In the genomic region with DNA sequence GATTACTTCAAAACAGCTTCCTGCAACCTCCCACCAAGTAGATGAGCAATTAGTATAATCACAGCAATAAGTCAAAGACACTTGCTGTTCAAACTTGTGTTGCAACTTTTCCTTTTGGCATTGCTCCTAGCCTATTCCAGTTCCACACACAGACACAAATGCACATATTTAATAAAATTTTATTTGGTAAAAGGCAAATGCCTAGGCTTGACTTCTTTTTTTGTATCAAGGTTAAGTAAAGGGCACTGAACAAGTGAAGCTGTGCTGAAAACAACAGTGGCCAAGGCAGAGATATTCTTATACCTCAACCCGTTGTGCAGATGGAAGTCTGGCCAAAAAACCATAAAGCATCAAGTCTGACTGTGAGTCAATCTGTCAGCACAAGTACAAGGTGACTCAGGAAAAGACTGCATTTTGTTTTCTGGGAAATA, we compare ENCODE assay signal across 14 cellular contexts.
A peak's percentile ranks its signal among the peaks of the same experiment; 100 is the strongest.
DNase-seq lines count a peak whose midpoint lies in the region; ATAC-seq, FAIRE-seq and TF ChIP-seq lines count a peak whose summit lies in the region.
"Had no signal": no experiment of that assay in that cellular context is flagged by ENCODE, and none has a peak within 500 bp of the region (broad histone marks: within the 10 kb centered on the region; RNA-seq: fewer than 3 reads in every experiment).

No MANE protein-coding gene starts in this region.

- WGBS in K562 (ENCODE audit: insufficient coverage, low coverage, missing lambda C conversion rate) = 0% methylated on average over 1 of the region's 1 CpG

- H3K4me1 ChIP-seq in K562 (replicated peaks in 1 of 2; ENCODE audit: control insufficient read depth in 2 of 2, insufficient read depth in 2 of 2, low read length in 2 of 2) (no peaks in the 10 kb centered on the region), osteoblast (ENCODE audit: insufficient read depth, low read length) (peaks cover 22% of the 10 kb centered on the region)

- DNase-seq in AG10803 (ENCODE audit: low read depth) = peak; percentile 90
- DNase-seq in LHCN-M2 (ENCODE audit: low read depth) = peak; percentile 56
- DNase-seq in K562 (ENCODE audit: extremely low read depth in 1 of 4, low spot score in 3 of 4) = peak in 1 of 4 experiments; percentile 8
- DNase-seq in kidney tubule cell (ENCODE audit: low spot score) = peak; percentile 30
- no peak for DNase-seq in H7
- no peak for DNase-seq in stimulated activated CD4-positive, alpha-beta T cell treated with anti-CD3 and anti-CD28 coated beads, Interleukin-4, amount 100 ng/mL, for 4 hours
- no peak for DNase-seq in osteoblast (ENCODE audit: insufficient read length, low spot score, missing footprints)
- DNase-seq: activated naive CD4-positive, alpha-beta T cell treated with anti-CD3 and anti-CD28 coated beads for 36 hours; lower lobe of right lung; NCI-H2029 treated with DMSO at 0.1 percent for 48 hours; T-helper 17 cell had no signal

- H3K36me3 ChIP-seq in K562 (ENCODE audit: control insufficient read depth, insufficient read depth, low read length) = no peaks in the 10 kb centered on the region
- no peaks in the 10 kb centered on the region for H3K36me3 ChIP-seq in H7 (replicated peaks; ENCODE audit: control insufficient read depth, insufficient read depth, low read length)
- H3K36me3 ChIP-seq in osteoblast (ENCODE audit: insufficient read depth, low read length) = no peaks in the 10 kb centered on the region
- H3K36me3 ChIP-seq: lower lobe of right lung, neutrophil had no signal

- intact Hi-C loops in K562 (cut with micrococcal nuclease) = no loop called here

- no peak for TF ChIP-seq RAD21 in K562 (CRISPR knock-in tag; conservative IDR thresholded peaks at IDR 0.05 in 1 of 2, IDR thresholded peaks at IDR 0.05 in 1 of 2)

- H3K27ac ChIP-seq in K562 (ENCODE audit: extremely low read depth, low read depth, low read length) (no peak overlapping the region), osteoblast (ENCODE audit: low read depth, low read length) (no peak overlapping the region)
- H3K27ac ChIP-seq: KMS-11, lower lobe of right lung, neutrophil had no signal

- no peaks in the 10 kb centered on the region for H3K79me2 ChIP-seq in K562 (ENCODE audit: control insufficient read depth, insufficient read depth, low read length)
- no peaks in the 10 kb centered on the region for H3K79me2 ChIP-seq in osteoblast (ENCODE audit: insufficient read depth, low read length)

- no peak overlapping the region for H2AFZ ChIP-seq in K562 (ENCODE audit: low read depth, low read length)
- H2AFZ ChIP-seq in osteoblast (ENCODE audit: low read length) = no peak overlapping the region

- H4K20me1 ChIP-seq in K562 (replicated peaks; ENCODE audit: control insufficient read depth, insufficient read depth, low read length) (no peaks in the 10 kb centered on the region), osteoblast (ENCODE audit: insufficient read depth, low read length) (no peaks in the 10 kb centered on the region)

- POLR2A ChIA-PET in K562 (lab: Yijun Ruan, JAX) = interaction anchor here (1.0 kb wide), 1 partner anchor 708 kb away, joined by 5 read pairs; the partner anchor contains the start of gene CITED2

- ATAC-seq in K562 = no peak; the same call in 2 of the 3 replicates
- no peak for ATAC-seq in GM21529 (IDR thresholded peaks at IDR 0.05; ENCODE audit: unreplicated experiment)
- ATAC-seq: lower lobe of right lung, T-helper 17 cell had no signal

- H3K4me2 ChIP-seq in K562 (ENCODE audit: insufficient read depth, low read length) (no peak overlapping the region), osteoblast (ENCODE audit: insufficient read depth, low read length) (no peak overlapping the region)
- H3K4me2 ChIP-seq: KMS-11 had no signal

- no peak overlapping the region for H3K9ac ChIP-seq in K562 (ENCODE audit: insufficient read depth in 1 of 2, low read depth in 2 of 2, low read length in 2 of 2)
- H3K9ac ChIP-seq: KMS-11 had no signal

- no peak for TF ChIP-seq POLR2A in K562 (conservative IDR thresholded peaks at IDR 0.05)

- no peak for TF ChIP-seq EP300 in K562 (IDR thresholded peaks at IDR 0.05; ENCODE audit: low read length)

- BruUV-seq in K562 (replicated peaks; lab: Mats Ljungman, UMichigan) = no TSS peak

- CTCF ChIA-PET in K562 (lab: Yijun Ruan, JAX; ENCODE audit: low intra/inter-chr PET ratio) = no interaction called here

- H3K27me3 ChIP-seq in K562 (ENCODE audit: control insufficient read depth in 2 of 2, insufficient read depth in 2 of 2, low read length in 2 of 2) (no peaks in the 10 kb centered on the region), H7 (ENCODE audit: control insufficient read depth, insufficient read depth, low read length) (no peaks in the 10 kb centered on the region), osteoblast (ENCODE audit: insufficient read depth, low read length) (no peaks in the 10 kb centered on the region)
- H3K27me3 ChIP-seq: neutrophil had no signal

- no peaks in the 10 kb centered on the region for H3K9me1 ChIP-seq in K562 (ENCODE audit: control insufficient read depth, insufficient read depth, low read length)

- H3K9me3 ChIP-seq in K562 (replicated peaks; ENCODE audit: control insufficient read depth, insufficient read depth, low read depth, low read length) (no peaks in the 10 kb centered on the region), osteoblast (ENCODE audit: low read depth, low read length) (no peaks in the 10 kb centered on the region)
- H3K9me3 ChIP-seq: lower lobe of right lung, neutrophil had no signal

- H3K4me3 ChIP-seq in AG10803 (ENCODE audit: low read length) = no peak overlapping the region
- no peak overlapping the region for H3K4me3 ChIP-seq in K562
- H3K4me3 ChIP-seq in H7 (ENCODE audit: insufficient read depth, low read depth, low read length) = no peak overlapping the region
- H3K4me3 ChIP-seq in osteoblast (ENCODE audit: insufficient read depth, low read length) = no peak overlapping the region
- H3K4me3 ChIP-seq: lower lobe of right lung had no signal

- in situ Hi-C loops in K562 (cut with MboI) = no loop called here

- peak; percentile 40 for FAIRE-seq in K562 (lab: Jason Lieb, UNC)

- no peak for TF ChIP-seq CTCF in AG10803 (conservative IDR thresholded peaks at IDR 0.05; ENCODE audit: low read length)
- no peak for TF ChIP-seq CTCF in K562 (IDR thresholded peaks at IDR 0.05 in 2 of 3, conservative IDR thresholded peaks at IDR 0.05 in 1 of 3; ENCODE audit: insufficient read depth in 2 of 3, low read depth in 1 of 3, low read length in 3 of 3)
- no peak for TF ChIP-seq CTCF in osteoblast (IDR thresholded peaks at IDR 0.05; ENCODE audit: extremely low read depth, low read depth, low read length)

TF ChIP-seq in K562, 482 proteins besides CTCF, POLR2A, EP300 and RAD21:
- TF ChIP-seq MEIS2 (IDR thresholded peaks at IDR 0.05; ENCODE audit: partially characterized antibody) = peak; percentile 85
- peak; percentile 40; the same call in 1 of the 2 replicates for TF ChIP-seq PKNOX1 (IDR thresholded peaks at IDR 0.05)
- TF ChIP-seq, protein P1, sequence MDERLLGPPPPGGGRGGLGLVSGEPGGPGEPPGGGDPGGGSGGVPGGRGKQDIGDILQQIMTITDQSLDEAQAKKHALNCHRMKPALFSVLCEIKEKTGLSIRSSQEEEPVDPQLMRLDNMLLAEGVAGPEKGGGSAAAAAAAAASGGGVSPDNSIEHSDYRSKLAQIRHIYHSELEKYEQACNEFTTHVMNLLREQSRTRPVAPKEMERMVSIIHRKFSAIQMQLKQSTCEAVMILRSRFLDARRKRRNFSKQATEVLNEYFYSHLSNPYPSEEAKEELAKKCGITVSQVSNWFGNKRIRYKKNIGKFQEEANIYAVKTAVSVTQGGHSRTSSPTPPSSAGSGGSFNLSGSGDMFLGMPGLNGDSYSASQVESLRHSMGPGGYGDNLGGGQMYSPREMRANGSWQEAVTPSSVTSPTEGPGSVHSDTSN (CRISPR knock-in tag; IDR thresholded peaks at IDR 0.05; ENCODE audit: low read depth) = no peak
- TF ChIP-seq, protein P1 (tag; conservative IDR thresholded peaks at IDR 0.05; ENCODE audit: low read depth) = peak; percentile 84
- no peak for TF ChIP-seq NFE2 (IDR thresholded peaks at IDR 0.05; ENCODE audit: low read depth)
TF ChIP-seq in K562: peak in this region for 3.

Comparison
In these comparisons a context has a peak if more than half of its experiments do, and no peak if none do; other contexts are left out.
1. DNase-seq: peak in AG10803 (single experiment), LHCN-M2 (single experiment) and kidney tubule cell (single experiment); none in H7 (single experiment), stimulated activated CD4-positive, alpha-beta T cell treated with anti-CD3 and anti-CD28 coated beads, Interleukin-4, amount 100 ng/mL, for 4 hours (0 of 2) and osteoblast (single experiment).